ENCODE assay signal across 7 cellular contexts in the genomic region with DNA sequence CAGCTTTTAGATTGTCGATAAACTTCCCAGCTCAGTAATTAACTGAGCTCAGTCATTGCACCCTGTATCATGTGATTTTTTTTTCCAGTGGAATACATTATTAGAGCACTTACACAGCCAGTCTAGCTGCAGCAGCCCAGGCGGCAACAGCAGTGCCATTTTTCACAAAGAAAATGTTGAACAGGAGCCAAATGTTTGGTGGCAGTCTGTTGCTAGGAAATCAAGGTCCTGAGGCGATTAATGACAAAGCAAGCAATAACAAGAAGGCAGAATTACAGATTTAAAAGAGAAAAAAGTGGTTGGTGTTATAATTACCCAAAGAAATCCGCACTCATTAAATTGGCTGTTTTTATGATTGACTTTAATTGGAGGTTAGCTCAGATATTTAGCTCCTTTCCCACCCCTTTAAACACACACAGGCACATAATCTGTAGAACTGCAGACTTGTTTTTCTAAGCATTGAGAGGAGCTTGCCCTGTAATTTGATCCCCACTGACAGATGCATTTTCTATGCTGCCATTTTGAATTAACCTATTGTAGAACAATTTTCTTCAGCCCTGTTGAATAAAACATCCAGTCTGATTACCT.
DNase-seq lines count a peak whose midpoint lies in the region; ATAC-seq lines count a peak whose summit lies in the region.

No MANE protein-coding gene starts in this region.

- intact Hi-C loops in right cardiac atrium (cut with DNase I): no loop called here

- ATAC-seq in right cardiac atrium (no peak), HG03159 (IDR thresholded peaks at IDR 0.05; ENCODE audit: unreplicated experiment) (no peak)

- H3K4me1 ChIP-seq in right cardiac atrium (ENCODE audit: control insufficient read depth, insufficient read depth, low read length): no peaks in the 10 kb centered on the region

- WGBS in right cardiac atrium: 57% methylated on average over 4 of the region's 4 CpGs

- H3K27ac ChIP-seq in right cardiac atrium (ENCODE audit: low read length) (no peak overlapping the region), substantia nigra (ENCODE audit: low read depth, low read length, poor library complexity, severe bottlenecking) (no peak overlapping the region)

- no peaks in the 10 kb centered on the region for H3K9me3 ChIP-seq in right cardiac atrium (ENCODE audit: control insufficient read depth, low read length)

- peak; percentile 1 for DNase-seq in NAMALWA (ENCODE audit: low spot score)
- peak; percentile 94 for DNase-seq in NCI-H82 treated with DMSO at 0.1 percent for 48 hours (lab: John Stamatoyannopoulos, UW; ENCODE audit: unreplicated experiment)
- DNase-seq in right cardiac atrium: no peak
- peak in 34 of 49 donors; percentile 2 to 67 (median 10) for DNase-seq in substantia nigra (lab: John Stamatoyannopoulos, UW)
- no peak for DNase-seq in stimulated activated naive CD4-positive, alpha-beta T cell (lab: John Stamatoyannopoulos, UW)
- DNase-seq in activated effector memory CD4-positive, alpha-beta T cell treated with anti-CD3 and anti-CD28 coated beads, Interleukin-2, amount 50 U/mL, for 16 hours: no peak

- H3K27me3 ChIP-seq in right cardiac atrium (ENCODE audit: control insufficient read depth, insufficient read depth): no peaks in the 10 kb centered on the region

- H3K4me3 ChIP-seq in right cardiac atrium (ENCODE audit: low read length): peak overlapping the region; percentile 15

Comparison
In these comparisons a context has a peak if more than half of its experiments do, and no peak if none do; other contexts are left out.
1. DNase-seq: peak in NAMALWA (single experiment), NCI-H82 treated with DMSO at 0.1 percent for 48 hours (single experiment) and substantia nigra (34 of 49); none in right cardiac atrium (0 of 3), stimulated activated naive CD4-positive, alpha-beta T cell (0 of 6) and activated effector memory CD4-positive, alpha-beta T cell treated with anti-CD3 and anti-CD28 coated beads, Interleukin-2, amount 50 U/mL, for 16 hours (single experiment).